ENCODE assay signal across 11 cellular contexts in the genomic region with DNA sequence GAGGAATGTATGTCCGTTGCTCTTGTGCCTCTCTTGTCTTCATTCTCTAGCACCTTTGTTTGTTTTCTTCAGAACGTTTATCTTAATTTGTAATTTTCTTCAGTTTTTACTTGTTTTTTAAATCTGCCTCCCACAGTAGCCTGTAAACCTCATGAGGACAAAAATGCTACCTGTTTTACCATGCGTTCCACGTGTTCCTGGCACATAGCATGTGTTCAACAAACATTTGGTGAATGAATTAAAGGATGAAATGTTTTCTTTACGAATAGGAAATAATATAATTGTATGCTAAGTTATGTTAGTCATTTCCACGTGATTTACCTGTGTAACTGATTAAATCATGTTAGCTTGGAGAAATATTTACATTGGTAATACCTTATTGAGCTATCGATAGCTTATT.
DNase-seq lines count a peak whose midpoint lies in the region; ATAC-seq and TF ChIP-seq lines count a peak whose summit lies in the region.
"Had no signal": no experiment of that assay in that cellular context is flagged by ENCODE, and none has a peak within 500 bp of the region (broad histone marks: within the 10 kb centered on the region; RNA-seq: fewer than 3 reads in every experiment).

No MANE protein-coding gene starts in this region.

- peaks cover 16% of the 10 kb centered on the region for H3K9me3 Mint-ChIP-seq in dendritic cell treated with granulocyte-macrophage colony-stimulating factor and Interleukin-4, amounts not matched to agents 40 ng/mL and 50 ng/mL, for 4 days
- H3K9me3 Mint-ChIP-seq in nephron progenitor cell = peaks cover 83% of the 10 kb centered on the region

- TF ChIP-seq CTCF in GM12864 (IDR thresholded peaks at IDR 0.05; ENCODE audit: low read depth, low read length, missing control alignments) = no peak
- TF ChIP-seq CTCF in MM.1S (IDR thresholded peaks at IDR 0.05; ENCODE audit: low read length) = no peak
- no peak for TF ChIP-seq CTCF in nephron progenitor cell (IDR thresholded peaks at IDR 0.05)

- peaks cover 16% of the 10 kb centered on the region for H3K4me1 ChIP-seq in MM.1S (ENCODE audit: low read length)

- no peaks in the 10 kb centered on the region for H3K27me3 Mint-ChIP-seq in dendritic cell treated with granulocyte-macrophage colony-stimulating factor and Interleukin-4, amounts not matched to agents 40 ng/mL and 50 ng/mL, for 4 days
- peaks cover 10% of the 10 kb centered on the region for H3K27me3 Mint-ChIP-seq in nephron progenitor cell (ENCODE audit: low read depth, poor library complexity)

- no peak overlapping the region for H3K9ac ChIP-seq in MM.1S (ENCODE audit: low read length)

- peak overlapping the region; percentile 29 for H3K27ac Mint-ChIP-seq in dendritic cell treated with granulocyte-macrophage colony-stimulating factor and Interleukin-4, amounts not matched to agents 40 ng/mL and 50 ng/mL, for 4 days
- H3K27ac Mint-ChIP-seq in nephron progenitor cell = no peak overlapping the region

- no peak overlapping the region for H3K27ac ChIP-seq in MM.1S (ENCODE audit: low read length)
- H3K27ac ChIP-seq: transverse colon had no signal

- peaks cover 67% of the 10 kb centered on the region for H3K36me3 Mint-ChIP-seq in dendritic cell treated with granulocyte-macrophage colony-stimulating factor and Interleukin-4, amounts not matched to agents 40 ng/mL and 50 ng/mL, for 4 days (ENCODE audit: low read depth)
- H3K36me3 Mint-ChIP-seq in nephron progenitor cell (ENCODE audit: low read depth) = peaks cover 93% of the 10 kb centered on the region

- H3K79me2 ChIP-seq in MM.1S (ENCODE audit: low read length) = peaks cover 81% of the 10 kb centered on the region

- intact Hi-C loops in dendritic cell treated with granulocyte-macrophage colony-stimulating factor and Interleukin-4, amounts not matched to agents 40 ng/mL and 50 ng/mL, for 4 days (cut with micrococcal nuclease) = no loop called here

- DNase-seq in GM12864 (ENCODE audit: low read depth) (no peak), MM.1S (no peak), nephron progenitor cell (no peak), COLO829 (ENCODE audit: low spot score) (no peak), GM19240 (ENCODE audit: insufficient read length, low spot score) (no peak)
- DNase-seq in stimulated activated CD8-positive, alpha-beta memory T cell treated with anti-CD3 and anti-CD28 coated beads, Interleukin-4, amount 100 ng/mL, for 48 hours = no peak
- DNase-seq: NCI-H774; stimulated activated CD4-positive, alpha-beta T cell treated with anti-CD3 and anti-CD28 coated beads, Interleukin-4, amount 100 ng/mL, for 24 hours; transverse colon had no signal

- no peaks in the 10 kb centered on the region for H3K27me3 ChIP-seq in MM.1S (replicated peaks; ENCODE audit: insufficient read depth, low read length)
- H3K27me3 ChIP-seq: transverse colon had no signal

- H3K4me1 Mint-ChIP-seq in dendritic cell treated with granulocyte-macrophage colony-stimulating factor and Interleukin-4, amounts not matched to agents 40 ng/mL and 50 ng/mL, for 4 days (ENCODE audit: low read depth) = peaks cover 51% of the 10 kb centered on the region
- peaks cover 29% of the 10 kb centered on the region for H3K4me1 Mint-ChIP-seq in nephron progenitor cell

- H3K4me3 Mint-ChIP-seq in dendritic cell treated with granulocyte-macrophage colony-stimulating factor and Interleukin-4, amounts not matched to agents 40 ng/mL and 50 ng/mL, for 4 days = no peak overlapping the region
- H3K4me3 Mint-ChIP-seq in nephron progenitor cell = peak overlapping the region; percentile 100

- peaks cover 41% of the 10 kb centered on the region for H3K36me3 ChIP-seq in MM.1S (replicated peaks; ENCODE audit: insufficient read depth, low read length)

- H4K20me1 ChIP-seq in MM.1S (ENCODE audit: insufficient read depth, low read length) = peaks cover 6% of the 10 kb centered on the region

- no peaks in the 10 kb centered on the region for H3K9me2 ChIP-seq in MM.1S (replicated peaks; ENCODE audit: insufficient read depth, low read length)

- H3K4me2 ChIP-seq in MM.1S (ENCODE audit: low read depth, low read length) = peak overlapping the region; percentile 73; the same call in 1 of the 2 replicates

- peak overlapping the region; percentile 74 for H3K4me3 ChIP-seq in GM12864 (ENCODE audit: low read depth, low read length)
- H3K4me3 ChIP-seq in MM.1S (ENCODE audit: low read length) = no peak overlapping the region; the same call in 1 of the 2 replicates

- peaks cover 7% of the 10 kb centered on the region for H3F3A ChIP-seq in MM.1S (ENCODE audit: insufficient read depth, low read length)

- no peaks in the 10 kb centered on the region; the same call in 1 of the 2 replicates for H3K9me3 ChIP-seq in MM.1S (replicated peaks; ENCODE audit: insufficient read depth, low read length)

- ATAC-seq in GM19463 (IDR thresholded peaks at IDR 0.05; ENCODE audit: unreplicated experiment) = no peak

- H2AFZ ChIP-seq in MM.1S (ENCODE audit: low read length) = no peak overlapping the region
